ENCODE assay signal across 12 cellular contexts in the genomic region with DNA sequence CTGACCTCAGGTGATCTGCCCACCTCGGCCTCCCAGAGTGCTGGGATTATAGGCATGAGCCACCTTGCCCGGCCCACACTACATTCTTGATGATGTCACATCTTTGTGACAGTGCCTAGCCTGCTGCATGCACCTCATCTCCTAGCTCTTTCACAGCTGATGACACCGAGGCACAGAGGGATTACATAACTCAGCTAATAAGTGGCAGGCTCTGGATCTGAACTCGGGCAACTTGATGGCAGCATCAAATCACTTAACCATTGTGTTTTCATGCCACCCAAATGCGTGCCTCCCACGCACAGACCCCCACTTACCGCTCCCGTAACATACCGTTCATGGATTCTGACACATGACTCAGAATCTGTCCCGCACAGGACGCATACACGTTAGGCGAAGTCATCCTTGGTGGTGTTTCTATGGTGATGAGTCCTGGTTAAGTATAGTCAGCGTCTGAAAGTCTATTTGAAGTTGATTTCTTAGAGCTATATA. TPM values are rescaled to one million over a fixed set of nuclear protein-coding genes. Genes with fewer than 3 reads are reported as not detected.
DNase-seq lines count a peak whose midpoint lies in the region; ATAC-seq and TF ChIP-seq lines count a peak whose summit lies in the region.
"Had no signal": no experiment of that assay in that cellular context is flagged by ENCODE, and none has a peak within 500 bp of the region (broad histone marks: within the 10 kb centered on the region; RNA-seq: fewer than 3 reads in every experiment).

No MANE protein-coding gene starts in this region.

- H3K4me3 Mint-ChIP-seq in MCF 10A (ENCODE audit: unreplicated experiment): no peak overlapping the region
- H3K4me3 Mint-ChIP-seq: dendritic cell treated with granulocyte-macrophage colony-stimulating factor and Interleukin-4, amounts not matched to agents 40 ng/mL and 50 ng/mL, for 4 days had no signal

- no peak overlapping the region for H3K4me3 ChIP-seq in breast epithelium

- ATAC-seq in GM18909 (IDR thresholded peaks at IDR 0.05; ENCODE audit: poor library complexity, unreplicated experiment): no peak
- ATAC-seq in HG03432 (IDR thresholded peaks at IDR 0.05; ENCODE audit: unreplicated experiment): no peak

- no peaks in the 10 kb centered on the region for H3K9me3 ChIP-seq in breast epithelium

- no peak overlapping the region for H3K27ac ChIP-seq in breast epithelium

- peaks cover 21% of the 10 kb centered on the region for H3K4me1 Mint-ChIP-seq in MCF 10A (ENCODE audit: insufficient read depth, unreplicated experiment)

- H3K27me3 Mint-ChIP-seq in MCF 10A (ENCODE audit: insufficient read depth, unreplicated experiment): no peaks in the 10 kb centered on the region
- H3K27me3 Mint-ChIP-seq: dendritic cell treated with granulocyte-macrophage colony-stimulating factor and Interleukin-4, amounts not matched to agents 40 ng/mL and 50 ng/mL, for 4 days had no signal

- TF ChIP-seq POLR2A in breast epithelium (IDR thresholded peaks at IDR 0.05): no peak

- H3K4me1 ChIP-seq in breast epithelium: no peaks in the 10 kb centered on the region

- peak overlapping the region; percentile 66 for H3K27ac Mint-ChIP-seq in MCF 10A (ENCODE audit: low read depth, unreplicated experiment)
- H3K27ac Mint-ChIP-seq: dendritic cell treated with granulocyte-macrophage colony-stimulating factor and Interleukin-4, amounts not matched to agents 40 ng/mL and 50 ng/mL, for 4 days had no signal

- H3K27me3 ChIP-seq in breast epithelium: no peaks in the 10 kb centered on the region

- H3K36me3 ChIP-seq in breast epithelium: no peaks in the 10 kb centered on the region

- BruUV-seq in MCF 10A (replicated peaks; lab: Mats Ljungman, UMichigan): no TSS peak

- CTCF ChIA-PET in MCF 10A (lab: Yijun Ruan, JAX): interaction anchor here (0.6 to 3.8 kb wide), 6 partner anchors 18 to 404 kb away, joined by 3 to 19 read pairs (median 4); a partner anchor contains a TSS

- intact Hi-C loops in MCF 10A (cut with micrococcal nuclease) (no loop called here), breast epithelium (cut with DNase I; ENCODE audit: low total_unique reads) (no loop called here)

- TF ChIP-seq CTCF in MCF 10A (IDR thresholded peaks at IDR 0.05; ENCODE audit: unreplicated experiment): no peak
- TF ChIP-seq CTCF in breast epithelium (IDR thresholded peaks at IDR 0.05): no peak

- H3K36me3 Mint-ChIP-seq in MCF 10A (ENCODE audit: insufficient read depth, unreplicated experiment): peaks cover 26% of the 10 kb centered on the region

- H3K9me3 Mint-ChIP-seq in MCF 10A (ENCODE audit: unreplicated experiment): no peaks in the 10 kb centered on the region
- H3K9me3 Mint-ChIP-seq: dendritic cell treated with granulocyte-macrophage colony-stimulating factor and Interleukin-4, amounts not matched to agents 40 ng/mL and 50 ng/mL, for 4 days had no signal

- POLR2A ChIA-PET in MCF 10A (lab: Yijun Ruan, JAX): interaction anchor here (0.6 kb wide), 2 partner anchors 33 to 164 kb away, joined by 3 read pairs; no protein-coding TSS in a partner anchor

- peak; percentile 45 for DNase-seq in MCF 10A (ENCODE audit: unreplicated experiment)
- DNase-seq in breast epithelium (ENCODE audit: low spot score in 2 of 2): no peak
- peak; percentile 70 for DNase-seq in amniotic stem cell (lab: John Stamatoyannopoulos, UW)
- DNase-seq in iris pigment epithelial cell (ENCODE audit: low read depth): peak; percentile 89
- no peak for DNase-seq in C1 segment of cervical spinal cord (lab: John Stamatoyannopoulos, UW)
- no peak for DNase-seq in HUDEP-2 (lab: John Stamatoyannopoulos, UW; ENCODE audit: unreplicated experiment in 76 of 76)
- DNase-seq: activated T-cell treated with anti-CD3 and anti-CD28 coated beads, Interleukin-2, amount 50 U/mL, for 1 hour; AML-193; T-helper 2 cell had no signal

RNA-seq across cellular contexts. Expression of a gene that starts 7.4 kb away (rescaled TPM):
- total RNA-seq in MCF 10A (2022): 10.5 and 14.2 TPM in 2 replicates
- 1 to 10 TPM; 5.4 to 8.2 (median 6.1) TPM for total RNA-seq in breast epithelium

RNA-seq across cellular contexts. Expression of a gene that starts 50.5 kb away (rescaled TPM):
- 0.35 and 0.52 TPM in 2 replicates for total RNA-seq in MCF 10A (2022)
- total RNA-seq in breast epithelium: 1 to 10 TPM in 1 of 3 donors, under 1 TPM in 1, not detected in 1; 0.29 to 2.0 TPM

Comparison
In these comparisons a context has a peak if more than half of its experiments do, and no peak if none do; other contexts are left out.
1. DNase-seq: peak in MCF 10A (single experiment), amniotic stem cell (single experiment) and iris pigment epithelial cell (single experiment); none in breast epithelium (0 of 2), C1 segment of cervical spinal cord (0 of 14) and HUDEP-2 (0 of 76).